11 cellular contexts compared by ENCODE assay signal in genomic region chr16:29876186-29876577, GRCh38. TPM values are rescaled to one million over a fixed set of nuclear protein-coding genes. Genes with fewer than 3 reads are reported as not detected.
DNase-seq lines count a peak whose midpoint lies in the region; ATAC-seq, FAIRE-seq and TF ChIP-seq lines count a peak whose summit lies in the region.
"Had no signal": no experiment of that assay in that cellular context is flagged by ENCODE, and none has a peak within 500 bp of the region (broad histone marks: within the 10 kb centered on the region; RNA-seq: fewer than 3 reads in every experiment).

No MANE protein-coding gene starts in this region.

- BruUV-seq in OCI-LY7 (replicated peaks; lab: Mats Ljungman, UMichigan), result no TSS peak

- POLR2A ChIA-PET in activated CD4-positive, alpha-beta T cell treated with anti-CD3 and anti-CD28 coated beads for 36 hours (lab: Charles Lee), result interaction anchor here (0.7 kb wide), 1 partner anchor 96 kb away, joined by 10 read pairs; no protein-coding TSS in a partner anchor
- POLR2A ChIA-PET in activated CD4-positive, alpha-beta memory T cell treated with anti-CD3 and anti-CD28 coated beads for 36 hours (lab: Charles Lee), result no interaction called here
- POLR2A ChIA-PET in OCI-LY7 (lab: Charles Lee), result interaction anchor here (0.5 kb wide), 1 partner anchor 11 kb away, joined by 3 read pairs; no protein-coding TSS in a partner anchor

- H3K4me1 ChIP-seq in hepatocyte (ENCODE audit: insufficient read depth) (no peaks in the 10 kb centered on the region), spleen (peaks cover 3 to 19% (median 16%) of the 10 kb centered on the region in 6 donors), OCI-LY7 (ENCODE audit: insufficient read depth, low read length, poor library complexity, severe bottlenecking) (peaks cover 15% of the 10 kb centered on the region)
- H3K4me1 ChIP-seq: prostate gland had no signal

- peaks cover 22% of the 10 kb centered on the region for H3K27me3 Mint-ChIP-seq in activated CD4-positive, alpha-beta T cell treated with anti-CD3 and anti-CD28 coated beads for 36 hours
- peaks cover 19% of the 10 kb centered on the region for H3K27me3 Mint-ChIP-seq in activated CD4-positive, alpha-beta memory T cell treated with anti-CD3 and anti-CD28 coated beads for 36 hours

- no peak for FAIRE-seq in frontal cortex (lab: Jason Lieb, UNC)

- no peak overlapping the region for H3K4me3 ChIP-seq in hepatocyte
- H3K4me3 ChIP-seq in spleen, result peak overlapping the region; percentile 7 to 66 (median 26)
- H3K4me3 ChIP-seq in OCI-LY7 (ENCODE audit: low read depth, low read length, poor library complexity, severe bottlenecking), result no peak overlapping the region
- H3K4me3 ChIP-seq: cardiac muscle cell, prostate gland had no signal

- H3K9me2 ChIP-seq in hepatocyte (replicated peaks; ENCODE audit: insufficient read depth) (no peaks in the 10 kb centered on the region), OCI-LY7 (ENCODE audit: insufficient read depth, low read length) (no peaks in the 10 kb centered on the region)

- H3K9me3 ChIP-seq in hepatocyte (ENCODE audit: low read depth), result no peaks in the 10 kb centered on the region
- H3K9me3 ChIP-seq in spleen, result no peaks in the 10 kb centered on the region
- no peaks in the 10 kb centered on the region for H3K9me3 ChIP-seq in OCI-LY7 (ENCODE audit: low read length)
- H3K9me3 ChIP-seq: prostate gland had no signal

- no peak for ATAC-seq in activated CD4-positive, alpha-beta T cell treated with anti-CD3 and anti-CD28 coated beads for 36 hours
- ATAC-seq in GM21381 (IDR thresholded peaks at IDR 0.05; ENCODE audit: unreplicated experiment), result no peak

- intact Hi-C loops in activated CD4-positive, alpha-beta T cell treated with anti-CD3 and anti-CD28 coated beads for 36 hours (cut with DNase I, micrococcal nuclease), result loop anchor here in 1 of 2 experiments (5.0 kb wide), 2 partner anchors 86 to 146 kb away; partner anchors contain the start of genes C16orf92 and TMEM219
- intact Hi-C loops in activated CD4-positive, alpha-beta memory T cell treated with anti-CD3 and anti-CD28 coated beads for 36 hours (cut with micrococcal nuclease), result no loop called here
- intact Hi-C loops in spleen (cut with DNase I; ENCODE audit: low total_unique reads), result no loop called here
- intact Hi-C loops in OCI-LY7 (cut with micrococcal nuclease; ENCODE audit: unreplicated experiment), result loop anchor here (5.0 kb wide), 1 partner anchor 146 kb away; the partner anchor contains the start of gene C16orf92

- H3K27me3 ChIP-seq in hepatocyte (peaks cover 21% of the 10 kb centered on the region), spleen (replicated peaks in 1 of 7) (peaks cover 0 to 67% (median 28%) of the 10 kb centered on the region in 7 donors)

- CTCF ChIA-PET in activated CD4-positive, alpha-beta T cell treated with anti-CD3 and anti-CD28 coated beads for 36 hours (lab: Charles Lee), result interaction anchor here (0.9 to 1.0 kb wide), 2 partner anchors 29 to 46 kb away, joined by 4 read pairs; no protein-coding TSS in a partner anchor
- CTCF ChIA-PET in activated CD4-positive, alpha-beta memory T cell treated with anti-CD3 and anti-CD28 coated beads for 36 hours (lab: Charles Lee), result interaction anchor here (1.0 kb wide), 1 partner anchor 13 kb away, joined by 3 read pairs; the partner anchor contains the start of gene CDIPT
- CTCF ChIA-PET in OCI-LY7 (lab: Charles Lee; ENCODE audit: unreplicated experiment), result no interaction called here

- H2AFZ ChIP-seq in hepatocyte (no peak overlapping the region), OCI-LY7 (ENCODE audit: low read length) (no peak overlapping the region)

- H3K27ac Mint-ChIP-seq in activated CD4-positive, alpha-beta T cell treated with anti-CD3 and anti-CD28 coated beads for 36 hours, result no peak overlapping the region
- H3K27ac Mint-ChIP-seq in activated CD4-positive, alpha-beta memory T cell treated with anti-CD3 and anti-CD28 coated beads for 36 hours, result no peak overlapping the region

- H3K27ac ChIP-seq in hepatocyte (no peak overlapping the region), spleen (no peak overlapping the region), OCI-LY7 (ENCODE audit: low read depth, low read length, poor library complexity, severe bottlenecking) (no peak overlapping the region)
- H3K27ac ChIP-seq: cardiac muscle cell, prostate gland, WERI-Rb-1 had no signal

- TF ChIP-seq POLR2A in spleen (IDR thresholded peaks at IDR 0.05), result no peak

- 41% methylated on average over 14 of the region's 17 CpGs for WGBS in hepatocyte (ENCODE audit: low lambda C conversion rate, missing lambda C conversion rate)
- 18 to 33% (median 26%) methylated on average over 17 of the region's 17 CpGs for WGBS in spleen, 5 donors

- H4K20me1 ChIP-seq in hepatocyte (ENCODE audit: insufficient read depth, poor library complexity, severe bottlenecking) (no peaks in the 10 kb centered on the region), OCI-LY7 (ENCODE audit: insufficient read depth, low read length) (no peaks in the 10 kb centered on the region)

- H3K79me2 ChIP-seq in hepatocyte, result no peaks in the 10 kb centered on the region
- no peaks in the 10 kb centered on the region for H3K79me2 ChIP-seq in OCI-LY7 (ENCODE audit: insufficient read depth, low read depth, low read length)

- H3K4me2 ChIP-seq in hepatocyte (peak overlapping the region; percentile 68), OCI-LY7 (ENCODE audit: low read length) (no peak overlapping the region)

- H3K4me1 Mint-ChIP-seq in activated CD4-positive, alpha-beta T cell treated with anti-CD3 and anti-CD28 coated beads for 36 hours, result peaks cover 7% of the 10 kb centered on the region
- peaks cover 16% of the 10 kb centered on the region for H3K4me1 Mint-ChIP-seq in activated CD4-positive, alpha-beta memory T cell treated with anti-CD3 and anti-CD28 coated beads for 36 hours (ENCODE audit: low read depth)

- peak overlapping the region; percentile 52 for H3K4me3 Mint-ChIP-seq in activated CD4-positive, alpha-beta T cell treated with anti-CD3 and anti-CD28 coated beads for 36 hours
- peak overlapping the region; percentile 57 for H3K4me3 Mint-ChIP-seq in activated CD4-positive, alpha-beta memory T cell treated with anti-CD3 and anti-CD28 coated beads for 36 hours

- no peaks in the 10 kb centered on the region for H3K36me3 Mint-ChIP-seq in activated CD4-positive, alpha-beta T cell treated with anti-CD3 and anti-CD28 coated beads for 36 hours (ENCODE audit: low read depth)
- H3K36me3 Mint-ChIP-seq in activated CD4-positive, alpha-beta memory T cell treated with anti-CD3 and anti-CD28 coated beads for 36 hours, result no peaks in the 10 kb centered on the region

- TF ChIP-seq CTCF in hepatocyte (IDR thresholded peaks at IDR 0.05; ENCODE audit: poor library complexity), result no peak
- TF ChIP-seq CTCF in spleen (IDR thresholded peaks at IDR 0.05 in 8 of 11, conservative IDR thresholded peaks at IDR 0.05 in 3 of 11), result no peak
- TF ChIP-seq CTCF in OCI-LY7 (conservative IDR thresholded peaks at IDR 0.05; ENCODE audit: low read length), result no peak

- DNase-seq in activated CD4-positive, alpha-beta T cell treated with anti-CD3 and anti-CD28 coated beads for 36 hours, result no peak
- DNase-seq in activated CD4-positive, alpha-beta T cell treated with anti-CD3 and anti-CD28 coated beads, Interleukin-2, amount 50 U/mL, for 4 hours, result no peak
- no peak for DNase-seq in activated CD4-positive, alpha-beta memory T cell treated with anti-CD3 and anti-CD28 coated beads for 36 hours
- DNase-seq in hepatocyte (ENCODE audit: low spot score) (no peak), spleen (no peak), frontal cortex (ENCODE audit: low spot score in 2 of 2) (no peak), OCI-LY7 (ENCODE audit: low spot score) (no peak)
- DNase-seq: WERI-Rb-1 had no signal

- no peaks in the 10 kb centered on the region for H3K36me3 ChIP-seq in hepatocyte (replicated peaks; ENCODE audit: insufficient read depth, low read depth)
- H3K36me3 ChIP-seq in spleen, result no peaks in the 10 kb centered on the region
- no peaks in the 10 kb centered on the region for H3K36me3 ChIP-seq in OCI-LY7 (ENCODE audit: insufficient read depth, low read length)
- H3K36me3 ChIP-seq: cardiac muscle cell, prostate gland had no signal

- no peaks in the 10 kb centered on the region for H3K9me3 Mint-ChIP-seq in activated CD4-positive, alpha-beta T cell treated with anti-CD3 and anti-CD28 coated beads for 36 hours (ENCODE audit: low read depth)
- no peaks in the 10 kb centered on the region for H3K9me3 Mint-ChIP-seq in activated CD4-positive, alpha-beta memory T cell treated with anti-CD3 and anti-CD28 coated beads for 36 hours

RNA-seq across cellular contexts. Expression of gene CDIPT, which starts 13.2 kb away (rescaled TPM):
- total RNA-seq in activated CD4-positive, alpha-beta T cell treated with anti-CD3 and anti-CD28 coated beads for 36 hours, result 10 to 100 TPM; 35.1 to 50.0 TPM
- total RNA-seq in activated CD4-positive, alpha-beta memory T cell treated with anti-CD3 and anti-CD28 coated beads for 36 hours, result 10 to 100 TPM; 39.5 to 43.9 TPM
- total RNA-seq in hepatocyte (94.1 and 97.1 TPM in 2 replicates), spleen (10 to 100 TPM; 50.2 to 81.2 (median 68.9) TPM), frontal cortex (53.4 TPM), OCI-LY7 (2022) (41.4 and 43.5 TPM in 2 replicates)
- polyA plus RNA-seq in hepatocyte (143 and 147 TPM in 2 replicates), spleen (10 to 100 TPM; 43.7 to 67.1 (median 53.1) TPM)
- 39.6 and 52.4 TPM in 2 replicates for total RNA-seq in OCI-LY7 (2014; rRNA removed; shearing (Covaris generic))

RNA-seq across cellular contexts. Expression of gene SEZ6L2, which starts 23.2 kb away (rescaled TPM):
- total RNA-seq in activated CD4-positive, alpha-beta T cell treated with anti-CD3 and anti-CD28 coated beads for 36 hours, result under 1 TPM; 0.27 to 0.42 TPM
- total RNA-seq in activated CD4-positive, alpha-beta memory T cell treated with anti-CD3 and anti-CD28 coated beads for 36 hours, result under 1 TPM; 0.38 to 0.58 TPM
- total RNA-seq in hepatocyte (18.0 and 36.1 TPM in 2 replicates), spleen (1 to 10 TPM; 1.9 to 4.1 (median 2.7) TPM), frontal cortex (43.2 TPM), OCI-LY7 (2022) (0.83 and 1.0 TPM in 2 replicates)
- polyA plus RNA-seq in hepatocyte (39.9 and 45.8 TPM in 2 replicates), spleen (1 to 10 TPM in 1 of 3 donors, under 1 TPM in 2; 0.35 to 1.4 (median 0.54) TPM)
- total RNA-seq in OCI-LY7 (2014; rRNA removed; shearing (Covaris generic)), result 0.98 TPM in 1 of 2 replicates, not detected in the other

RNA-seq across cellular contexts. Expression of gene ASPHD1, which starts 24.1 kb away (rescaled TPM):
- total RNA-seq in activated CD4-positive, alpha-beta T cell treated with anti-CD3 and anti-CD28 coated beads for 36 hours, result 1 to 10 TPM; 2.7 to 3.2 TPM
- 1 to 10 TPM; 1.6 to 1.9 TPM for total RNA-seq in activated CD4-positive, alpha-beta memory T cell treated with anti-CD3 and anti-CD28 coated beads for 36 hours
- total RNA-seq in hepatocyte (12.6 and 18.6 TPM in 2 replicates), spleen (under 1 TPM in 3 of 7 donors, not detected in 4; 0.51 to 0.87 (median 0.66) TPM), frontal cortex (9.4 TPM), OCI-LY7 (2022) (0.30 TPM in 1 of 2 replicates, not detected in the other)
- polyA plus RNA-seq in hepatocyte (35.5 and 40.0 TPM in 2 replicates), spleen (1 to 10 TPM in 1 of 3 donors, under 1 TPM in 2; 0.28 to 1.6 (median 0.99) TPM)
- not detected in 2 replicates for total RNA-seq in OCI-LY7 (2014; rRNA removed; shearing (Covaris generic))

RNA-seq across cellular contexts. Expression of gene KCTD13, which starts 49.8 kb away (rescaled TPM):
- total RNA-seq in activated CD4-positive, alpha-beta T cell treated with anti-CD3 and anti-CD28 coated beads for 36 hours, result 10 to 100 TPM; 30.4 to 33.4 TPM
- 10 to 100 TPM; 36.6 to 37.9 TPM for total RNA-seq in activated CD4-positive, alpha-beta memory T cell treated with anti-CD3 and anti-CD28 coated beads for 36 hours
- total RNA-seq in hepatocyte, result 5.3 and 14.3 TPM in 2 replicates
- polyA plus RNA-seq in hepatocyte, result 18.8 and 23.5 TPM in 2 replicates
- 10 to 100 TPM; 20.7 to 59.3 (median 34.7) TPM for total RNA-seq in spleen
- polyA plus RNA-seq in spleen, result 10 to 100 TPM; 11.2 to 18.9 (median 15.3) TPM
- 18.3 TPM for total RNA-seq in frontal cortex
- 14.4 and 15.9 TPM in 2 replicates for total RNA-seq in OCI-LY7 (2014; rRNA removed; shearing (Covaris generic))
- total RNA-seq in OCI-LY7 (2022), result 48.0 and 49.5 TPM in 2 replicates

RNA-seq across cellular contexts. Expression of gene MVP, which starts 55.9 kb away (rescaled TPM):
- 100 to 1,000 TPM in 1 of 2 experiments, 10 to 100 TPM in 1; 86.2 to 101 TPM for total RNA-seq in activated CD4-positive, alpha-beta T cell treated with anti-CD3 and anti-CD28 coated beads for 36 hours
- 100 to 1,000 TPM; 149 to 156 TPM for total RNA-seq in activated CD4-positive, alpha-beta memory T cell treated with anti-CD3 and anti-CD28 coated beads for 36 hours
- total RNA-seq in hepatocyte (80.0 and 121 TPM in 2 replicates), spleen (100 to 1,000 TPM; 103 to 200 (median 160) TPM), frontal cortex (4.5 TPM), OCI-LY7 (2022) (6.8 and 8.1 TPM in 2 replicates)
- polyA plus RNA-seq in hepatocyte (140 and 146 TPM in 2 replicates), spleen (100 to 1,000 TPM in 1 of 3 donors, 10 to 100 TPM in 2; 72.3 to 153 (median 90.9) TPM)
- total RNA-seq in OCI-LY7 (2014; rRNA removed; shearing (Covaris generic)), result 4.0 and 6.3 TPM in 2 replicates

Comparison
In these comparisons a context has a peak if more than half of its experiments do, and no peak if none do; other contexts are left out.
1. H3K4me3 ChIP-seq: peak in spleen (8 of 8); none in hepatocyte (single experiment) and OCI-LY7 (single experiment).